1 cellular context compared by ENCODE assay signal in the genomic region with DNA sequence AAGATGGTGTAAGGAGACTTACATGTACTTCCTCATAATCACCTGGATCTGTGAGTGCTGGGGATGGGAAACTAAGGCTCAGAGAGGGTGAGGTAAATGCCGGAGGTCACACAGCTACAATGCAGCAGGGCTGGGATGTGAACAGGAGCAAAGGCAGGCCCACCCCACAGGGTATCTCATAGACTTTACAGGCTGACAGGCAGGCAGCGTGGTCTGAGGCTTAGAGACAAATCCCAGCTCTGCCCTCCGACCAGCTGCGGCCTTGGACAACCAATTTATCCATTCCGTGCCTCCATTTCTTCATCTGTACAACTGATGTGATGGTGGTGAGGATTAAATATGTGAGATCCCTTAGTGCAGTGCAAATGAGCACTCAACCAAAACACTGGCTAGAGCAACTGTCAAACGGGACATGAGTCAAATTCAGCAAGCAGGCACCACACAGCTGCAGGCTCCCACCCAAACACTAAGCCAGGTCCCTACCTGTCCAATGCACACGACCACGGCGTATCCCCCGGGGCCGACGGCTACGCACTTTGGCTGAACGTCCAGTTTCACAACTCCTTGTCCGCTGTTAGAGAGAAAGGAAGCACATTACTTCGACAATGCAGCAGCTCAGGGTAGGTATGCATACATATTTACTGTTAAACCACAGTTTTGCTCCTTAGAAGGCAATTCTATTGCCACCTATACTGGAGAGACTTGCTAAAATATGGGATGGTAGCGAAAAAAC.
TF ChIP-seq lines count a peak whose summit lies in the region.

No MANE protein-coding gene starts in this region.

TF ChIP-seq in GM23338, 12 proteins besides CTCF, POLR2A, EP300 and RAD21 (continued from another document):
- no peak for TF ChIP-seq REST (IDR thresholded peaks at IDR 0.05; ENCODE audit: unreplicated experiment)
- no peak for TF ChIP-seq EZH2phosphoT487 (IDR thresholded peaks at IDR 0.05; ENCODE audit: unreplicated experiment)
- TF ChIP-seq, protein P1, sequence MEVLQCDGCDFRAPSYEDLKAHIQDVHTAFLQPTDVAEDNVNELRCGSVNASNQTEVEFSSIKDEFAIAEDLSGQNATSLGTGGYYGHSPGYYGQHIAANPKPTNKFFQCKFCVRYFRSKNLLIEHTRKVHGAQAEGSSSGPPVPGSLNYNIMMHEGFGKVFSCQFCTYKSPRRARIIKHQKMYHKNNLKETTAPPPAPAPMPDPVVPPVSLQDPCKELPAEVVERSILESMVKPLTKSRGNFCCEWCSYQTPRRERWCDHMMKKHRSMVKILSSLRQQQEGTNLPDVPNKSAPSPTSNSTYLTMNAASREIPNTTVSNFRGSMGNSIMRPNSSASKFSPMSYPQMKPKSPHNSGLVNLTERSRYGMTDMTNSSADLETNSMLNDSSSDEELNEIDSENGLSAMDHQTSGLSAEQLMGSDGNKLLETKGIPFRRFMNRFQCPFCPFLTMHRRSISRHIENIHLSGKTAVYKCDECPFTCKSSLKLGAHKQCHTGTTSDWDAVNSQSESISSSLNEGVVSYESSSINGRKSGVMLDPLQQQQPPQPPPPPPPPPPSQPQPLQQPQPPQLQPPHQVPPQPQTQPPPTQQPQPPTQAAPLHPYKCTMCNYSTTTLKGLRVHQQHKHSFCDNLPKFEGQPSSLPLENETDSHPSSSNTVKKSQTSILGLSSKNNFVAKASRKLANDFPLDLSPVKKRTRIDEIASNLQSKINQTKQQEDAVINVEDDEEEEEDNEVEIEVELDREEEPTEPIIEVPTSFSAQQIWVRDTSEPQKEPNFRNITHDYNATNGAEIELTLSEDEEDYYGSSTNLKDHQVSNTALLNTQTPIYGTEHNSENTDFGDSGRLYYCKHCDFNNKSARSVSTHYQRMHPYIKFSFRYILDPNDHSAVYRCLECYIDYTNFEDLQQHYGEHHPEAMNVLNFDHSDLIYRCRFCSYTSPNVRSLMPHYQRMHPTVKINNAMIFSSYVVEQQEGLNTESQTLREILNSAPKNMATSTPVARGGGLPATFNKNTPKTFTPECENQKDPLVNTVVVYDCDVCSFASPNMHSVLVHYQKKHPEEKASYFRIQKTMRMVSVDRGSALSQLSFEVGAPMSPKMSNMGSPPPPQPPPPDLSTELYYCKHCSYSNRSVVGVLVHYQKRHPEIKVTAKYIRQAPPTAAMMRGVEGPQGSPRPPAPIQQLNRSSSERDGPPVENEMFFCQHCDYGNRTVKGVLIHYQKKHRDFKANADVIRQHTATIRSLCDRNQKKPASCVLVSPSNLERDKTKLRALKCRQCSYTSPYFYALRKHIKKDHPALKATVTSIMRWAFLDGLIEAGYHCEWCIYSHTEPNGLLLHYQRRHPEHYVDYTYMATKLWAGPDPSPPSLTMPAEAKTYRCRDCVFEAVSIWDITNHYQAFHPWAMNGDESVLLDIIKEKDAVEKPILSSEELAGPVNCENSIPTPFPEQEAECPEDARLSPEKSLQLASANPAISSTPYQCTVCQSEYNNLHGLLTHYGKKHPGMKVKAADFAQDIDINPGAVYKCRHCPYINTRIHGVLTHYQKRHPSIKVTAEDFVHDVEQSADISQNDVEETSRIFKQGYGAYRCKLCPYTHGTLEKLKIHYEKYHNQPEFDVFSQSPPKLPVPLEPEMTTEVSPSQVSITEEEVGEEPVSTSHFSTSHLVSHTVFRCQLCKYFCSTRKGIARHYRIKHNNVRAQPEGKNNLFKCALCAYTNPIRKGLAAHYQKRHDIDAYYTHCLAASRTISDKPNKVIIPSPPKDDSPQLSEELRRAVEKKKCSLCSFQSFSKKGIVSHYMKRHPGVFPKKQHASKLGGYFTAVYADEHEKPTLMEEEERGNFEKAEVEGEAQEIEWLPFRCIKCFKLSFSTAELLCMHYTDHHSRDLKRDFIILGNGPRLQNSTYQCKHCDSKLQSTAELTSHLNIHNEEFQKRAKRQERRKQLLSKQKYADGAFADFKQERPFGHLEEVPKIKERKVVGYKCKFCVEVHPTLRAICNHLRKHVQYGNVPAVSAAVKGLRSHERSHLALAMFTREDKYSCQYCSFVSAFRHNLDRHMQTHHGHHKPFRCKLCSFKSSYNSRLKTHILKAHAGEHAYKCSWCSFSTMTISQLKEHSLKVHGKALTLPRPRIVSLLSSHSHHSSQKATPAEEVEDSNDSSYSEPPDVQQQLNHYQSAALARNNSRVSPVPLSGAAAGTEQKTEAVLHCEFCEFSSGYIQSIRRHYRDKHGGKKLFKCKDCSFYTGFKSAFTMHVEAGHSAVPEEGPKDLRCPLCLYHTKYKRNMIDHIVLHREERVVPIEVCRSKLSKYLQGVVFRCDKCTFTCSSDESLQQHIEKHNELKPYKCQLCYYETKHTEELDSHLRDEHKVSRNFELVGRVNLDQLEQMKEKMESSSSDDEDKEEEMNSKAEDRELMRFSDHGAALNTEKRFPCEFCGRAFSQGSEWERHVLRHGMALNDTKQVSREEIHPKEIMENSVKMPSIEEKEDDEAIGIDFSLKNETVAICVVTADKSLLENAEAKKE (CRISPR knock-in tag; IDR thresholded peaks at IDR 0.05), result no peak
- no peak for TF ChIP-seq JUNB (IDR thresholded peaks at IDR 0.05; ENCODE audit: unreplicated experiment)
- no peak for TF ChIP-seq NANOG (IDR thresholded peaks at IDR 0.05; ENCODE audit: borderline replicate concordance)
- TF ChIP-seq POLR2AphosphoS5 (IDR thresholded peaks at IDR 0.05; ENCODE audit: low read depth), result no peak
- TF ChIP-seq CREB1 (CRISPR knock-in tag; IDR thresholded peaks at IDR 0.05; ENCODE audit: low read depth), result no peak
- TF ChIP-seq STAT1 (IDR thresholded peaks at IDR 0.05; ENCODE audit: unreplicated experiment), result no peak
- TF ChIP-seq EZH2 (IDR thresholded peaks at IDR 0.05; ENCODE audit: low read depth, unreplicated experiment), result no peak
- TF ChIP-seq ZNF331 (CRISPR knock-in tag; IDR thresholded peaks at IDR 0.05; ENCODE audit: low read depth), result no peak
TF ChIP-seq in GM23338: peak in this region for 0.
